Comparison of ENCODE assay signal across 18 cellular contexts in the genomic region with DNA sequence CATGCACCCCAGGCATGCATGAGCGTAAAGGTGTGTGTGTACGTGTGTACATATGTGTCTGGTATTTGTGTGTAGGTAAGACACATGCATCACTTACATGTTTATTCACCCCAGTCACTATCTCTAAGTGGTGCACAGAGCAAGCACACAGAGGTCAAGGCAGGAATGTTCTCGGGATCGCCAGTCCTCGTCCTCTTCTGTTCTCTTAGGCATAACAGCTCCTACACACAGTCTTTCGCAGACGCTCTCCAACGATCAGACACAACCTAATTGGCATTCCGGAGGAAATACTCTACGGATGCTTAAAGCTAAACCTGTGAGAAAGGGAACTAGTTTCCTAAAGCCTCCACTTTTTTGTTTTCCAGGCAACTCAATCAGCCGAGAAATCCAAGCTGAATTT.
DNase-seq lines count a peak whose midpoint lies in the region; ATAC-seq, FAIRE-seq and TF ChIP-seq lines count a peak whose summit lies in the region.
"Had no signal": no experiment of that assay in that cellular context is flagged by ENCODE, and none has a peak within 500 bp of the region (broad histone marks: within the 10 kb centered on the region; RNA-seq: fewer than 3 reads in every experiment).

No MANE protein-coding gene starts in this region.

- TF ChIP-seq CTCF in H1 (IDR thresholded peaks at IDR 0.05; ENCODE audit: control extremely low read depth in 1 of 3, insufficient read depth in 1 of 3, low read depth in 1 of 3, low read length in 3 of 3), result no peak
- no peak for TF ChIP-seq CTCF in nephron progenitor cell (IDR thresholded peaks at IDR 0.05)

- H4K5ac ChIP-seq in H1 (ENCODE audit: insufficient read length, low read depth, low read length), result no peak overlapping the region

- H3K4ac ChIP-seq in H1 (replicated peaks; ENCODE audit: insufficient read length, low read depth, low read length), result no peak overlapping the region

- H3K4me3 Mint-ChIP-seq in nephron progenitor cell, result peak overlapping the region; percentile 36
- H3K4me3 Mint-ChIP-seq: CD4-positive, alpha-beta T cell; IgD-negative memory B cell had no signal

- peaks cover 6% of the 10 kb centered on the region for H3K36me3 Mint-ChIP-seq in nephron progenitor cell (ENCODE audit: low read depth)
- H3K36me3 Mint-ChIP-seq: IgD-negative memory B cell had no signal

- peaks cover 58% of the 10 kb centered on the region for H3K4me1 Mint-ChIP-seq in nephron progenitor cell

- TF ChIP-seq RAD21 in H1 (IDR thresholded peaks at IDR 0.05 in 1 of 2, conservative IDR thresholded peaks at IDR 0.05 in 1 of 2; ENCODE audit: low read depth in 2 of 2, low read length in 2 of 2), result no peak

- H2AFZ ChIP-seq in H1 (ENCODE audit: low read length), result no peak overlapping the region

- no peak overlapping the region for H3K4me2 ChIP-seq in H1 (ENCODE audit: insufficient read depth in 1 of 2, low read depth in 2 of 2, low read length in 2 of 2)

- H3K18ac ChIP-seq in H1 (ENCODE audit: extremely low read depth, low read length), result no peak overlapping the region

- POLR2A ChIA-PET in H1 (lab: Charles Lee; ENCODE audit: partially characterized antibody), result no interaction called here

- TF ChIP-seq POLR2A in H1 (IDR thresholded peaks at IDR 0.05; ENCODE audit: control extremely low read depth in 1 of 2, low read depth in 2 of 2, low read length in 2 of 2), result no peak

- no peak for ATAC-seq in GM21515 (IDR thresholded peaks at IDR 0.05; ENCODE audit: unreplicated experiment)

- CTCF ChIA-PET in H1 (lab: Charles Lee; ENCODE audit: partially characterized antibody), result interaction anchor here (1.6 to 1.7 kb wide), 2 partner anchors 30 to 94 kb away, joined by 3 to 4 read pairs; no protein-coding TSS in a partner anchor

- H3K4me1 ChIP-seq in H1 (replicated peaks in 1 of 4; ENCODE audit: control insufficient read depth in 3 of 4, insufficient read depth in 4 of 4, low read length in 3 of 4), result peaks cover 0 to 2% (median under 1%) of the 10 kb centered on the region in 4 experiments; a peak in 5 of 7 replicates
- H3K4me1 ChIP-seq: HAP-1 had no signal

- H3K4me3 ChIP-seq in H1 (ENCODE audit: extremely low read depth in 1 of 4, insufficient read depth in 2 of 4, low read depth in 3 of 4, low read length in 4 of 4), result no peak overlapping the region
- H3K4me3 ChIP-seq: HAP-1 had no signal

- no peak overlapping the region for H2BK120ac ChIP-seq in H1 (replicated peaks; ENCODE audit: low read depth, low read length)

- FAIRE-seq in H1 (lab: Jason Lieb, UNC), result no peak
- FAIRE-seq: G401.6, GM12891 had no signal

- H2BK15ac ChIP-seq in H1 (ENCODE audit: low read length), result no peak overlapping the region

- H3K23ac ChIP-seq in H1 (ENCODE audit: insufficient read length), result no peak overlapping the region

- no peaks in the 10 kb centered on the region for H3K27me3 ChIP-seq in H1 (replicated peaks in 1 of 4; ENCODE audit: control insufficient read depth in 3 of 4, extremely low read depth in 1 of 4, insufficient read depth in 3 of 4, low read length in 3 of 4)

- no peak overlapping the region for H2BK5ac ChIP-seq in H1 (ENCODE audit: low read depth, low read length)

- no peaks in the 10 kb centered on the region for H3K79me2 ChIP-seq in H1 (ENCODE audit: control insufficient read depth in 1 of 2, insufficient read depth in 2 of 2, low read length in 2 of 2)

- H3K9me3 Mint-ChIP-seq in nephron progenitor cell, result peaks cover 14% of the 10 kb centered on the region
- H3K9me3 Mint-ChIP-seq: CD4-positive, alpha-beta T cell had no signal

- no peak overlapping the region for H3K14ac ChIP-seq in H1 (ENCODE audit: insufficient read length)

- no peaks in the 10 kb centered on the region for H3K79me1 ChIP-seq in H1 (ENCODE audit: low read depth, low read length)

- 91% methylated on average over 11 of the region's 11 CpGs; no CpG with 5 or more reads in 1 of the 2 experiments for WGBS in H1 (ENCODE audit: extremely low coverage in 1 of 2, insufficient coverage in 1 of 2, insufficient read length in 1 of 2, insufficient replicate concordance in 2 of 2, low coverage in 1 of 2, low lambda C conversion rate in 2 of 2, missing lambda C conversion rate in 1 of 2), 2 experiments

- H4K8ac ChIP-seq in H1 (ENCODE audit: extremely low read depth, insufficient read depth, low read length), result no peak overlapping the region

- peak overlapping the region; percentile 21 for H3K27ac Mint-ChIP-seq in nephron progenitor cell
- H3K27ac Mint-ChIP-seq: CD4-positive, alpha-beta T cell; IgD-negative memory B cell had no signal

- H3K56ac ChIP-seq in H1 (replicated peaks; ENCODE audit: insufficient read length, low read depth, low read length), result no peak overlapping the region

- H4K91ac ChIP-seq in H1 (replicated peaks; ENCODE audit: insufficient read length, low read length), result no peak overlapping the region

- no peak overlapping the region for H3K27ac ChIP-seq in H1 (ENCODE audit: low read depth, low read length)
- H3K27ac ChIP-seq: 22Rv1 had no signal

- H3K27me3 Mint-ChIP-seq in nephron progenitor cell (ENCODE audit: low read depth, poor library complexity), result peaks cover 3% of the 10 kb centered on the region
- H3K27me3 Mint-ChIP-seq: CD4-positive, alpha-beta T cell; IgD-negative memory B cell had no signal

- no peaks in the 10 kb centered on the region for H4K20me1 ChIP-seq in H1 (replicated peaks in 1 of 2; ENCODE audit: control insufficient read depth in 1 of 2, insufficient read depth in 2 of 2, low read length in 2 of 2)

- H3K36me3 ChIP-seq in H1 (ENCODE audit: control insufficient read depth in 2 of 4, insufficient read depth in 4 of 4, low read length in 3 of 4), result no peaks in the 10 kb centered on the region
- H3K36me3 ChIP-seq: HAP-1 had no signal

- no peak overlapping the region for H2BK20ac ChIP-seq in H1 (ENCODE audit: low read length)

- no peak for TF ChIP-seq EP300 in H1 (IDR thresholded peaks at IDR 0.05; ENCODE audit: borderline replicate concordance in 1 of 2, low read depth in 2 of 2, low read length in 2 of 2)

- no peaks in the 10 kb centered on the region for H3K9me3 ChIP-seq in H1 (ENCODE audit: insufficient read depth in 2 of 2, low read depth in 1 of 2, low read length in 1 of 2)
- H3K9me3 ChIP-seq: HAP-1 had no signal

- no peaks in the 10 kb centered on the region for H3K23me2 ChIP-seq in H1 (ENCODE audit: low read depth, low read length)

- no peak overlapping the region for H3K9ac ChIP-seq in H1 (replicated peaks in 1 of 4; ENCODE audit: extremely low read depth in 1 of 4, low read depth in 3 of 4, low read length in 3 of 4)

- 0 out of 2 replicates have a peak overlapping the region, but pooled peaks have one; percentile 61 for H2AK5ac ChIP-seq in H1 (ENCODE audit: low read depth, low read length)

- H2BK12ac ChIP-seq in H1 (ENCODE audit: low read depth, low read length), result no peak overlapping the region

- peak; percentile 4 for DNase-seq in activated effector memory CD4-positive, alpha-beta T cell treated with anti-CD3 and anti-CD28 coated beads, Interleukin-2, amount 50 U/mL, for 16 hours
- DNase-seq in activated effector memory CD4-positive, alpha-beta T cell treated with Interleukin-2 at 50 U/mL for 16 hours, result no peak
- no peak for DNase-seq in H1 (ENCODE audit: low read depth in 1 of 2, low spot score in 2 of 2)
- no peak for DNase-seq in nephron progenitor cell
- DNase-seq in activated CD4-positive, alpha-beta T cell treated with anti-CD3 and anti-CD28 coated beads, Interleukin-2, amount 50 U/mL, for 48 hours, result no peak
- no peak for DNase-seq in NCI-H1436 treated with DMSO at 0.1 percent for 48 hours (lab: John Stamatoyannopoulos, UW)
- no peak for DNase-seq in KG1 (lab: John Stamatoyannopoulos, UW)
- DNase-seq: Calu3; CD4-positive, alpha-beta T cell; DMS 273 treated with DMSO at 0.1 percent for 48 hours; EL; GOT3 had no signal

TF ChIP-seq in H1, 55 proteins besides CTCF, POLR2A, EP300 and RAD21 (continues in another document):
- TF ChIP-seq NRF1 (IDR thresholded peaks at IDR 0.05; ENCODE audit: low read depth, low read length) (no peak), RXRA (IDR thresholded peaks at IDR 0.05; ENCODE audit: insufficient read depth, low read depth, low read length) (no peak), CTBP2 (IDR thresholded peaks at IDR 0.05; ENCODE audit: borderline replicate concordance, insufficient read depth, insufficient read length, low read length) (no peak), RFX5 (IDR thresholded peaks at IDR 0.05; ENCODE audit: borderline replicate concordance, low read depth, low read length) (no peak), CBX5 (IDR thresholded peaks at IDR 0.05; ENCODE audit: low read depth, low read length) (no peak), SAP30 (IDR thresholded peaks at IDR 0.05; ENCODE audit: insufficient read depth, insufficient replicate concordance, low read length) (no peak), SIN3A (conservative IDR thresholded peaks at IDR 0.05 in 1 of 2, IDR thresholded peaks at IDR 0.05 in 1 of 2; ENCODE audit: low read depth in 1 of 2, low read length in 2 of 2) (no peak)
